Comparison of ENCODE assay signal across 33 cellular contexts in genomic region chr4:40500781-40501180, GRCh38.
"Had no signal": no experiment of that assay in that cellular context is flagged by ENCODE, and none has a peak within 500 bp of the region (broad histone marks: within the 10 kb centered on the region; RNA-seq: fewer than 3 reads in every experiment).

No MANE protein-coding gene starts in this region.

- H3K36me3 ChIP-seq: adrenal gland had no signal

- H3K4me2 ChIP-seq: PC-9 had no signal

- H2AFZ ChIP-seq: PC-9 had no signal

- H3K27me3 ChIP-seq: adrenal gland had no signal

- DNase-seq: activated CD4-positive, alpha-beta T cell treated with anti-CD3 and anti-CD28 coated beads for 36 hours; activated CD4-positive, alpha-beta T cell treated with anti-CD3 and anti-CD28 coated beads, Interleukin-2, amount 10 ng/mL, durations not matched to agents 7 days and 5 days; activated CD4-positive, alpha-beta T cell treated with anti-CD3 and anti-CD28 coated beads, Interleukin-2, amount 50 U/mL, for 48 hours; activated CD8-positive, alpha-beta T cell treated with anti-CD3 and anti-CD28 coated beads, Interleukin-2, amount 10 ng/mL, durations not matched to agents 7 days and 5 days; activated gamma-delta T cell treated with Interleukin-2 at 50 U/mL for 16 hours; activated naive CD4-positive, alpha-beta T cell treated with anti-CD3 and anti-CD28 coated beads for 36 hours; activated T-cell treated with anti-CD3 and anti-CD28 coated beads for 4 hours; activated T-cell treated with anti-CD3 and anti-CD28 coated beads, Interleukin-2, amount 50 U/mL, for 4 hours; adrenal gland; caudate nucleus; cerebellar nuclear complex; NCI-H1092 treated with DMSO at 0.1 percent for 48 hours; NCI-H1417; NCI-H146; NCI-H187; NCI-H2029 treated with DMSO at 0.1 percent for 48 hours; NCI-H2107; NCI-H2171; NCI-H446; NCI-H510A treated with DMSO at 0.1 percent for 48 hours; NCI-H526 treated with DMSO at 0.1 percent for 48 hours; NCI-H774; PC-9; SIG-M5; SW 1271; T-helper 1 cell; T-helper 2 cell; T-helper 9 cell; WERI-Rb-1 had no signal

- H3K9me3 ChIP-seq: adrenal gland had no signal

- H3K27ac ChIP-seq: adrenal gland, PC-9, RWPE1, WERI-Rb-1 had no signal

- ATAC-seq: activated CD4-positive, alpha-beta T cell treated with anti-CD3 and anti-CD28 coated beads for 36 hours; activated CD4-positive, CD25-positive, alpha-beta regulatory T cell treated with anti-CD3 and anti-CD28 coated beads, Interleukin-2, amount 50 U/mL, for 24 hours; activated CD8-positive, alpha-beta T cell treated with anti-CD3 and anti-CD28 coated beads, Interleukin-2, amount 10 ng/mL, durations not matched to agents 7 days and 5 days; activated naive CD4-positive, alpha-beta T cell treated with anti-CD3 and anti-CD28 coated beads, Interleukin-2, amount 50 U/mL, for 72 hours; activated T-cell treated with anti-CD3 and anti-CD28 coated beads, Interleukin-2, amount 50 U/mL, for 4 hours; Right ventricle myocardium inferior had no signal

- H3K4me3 ChIP-seq: adrenal gland, PC-9 had no signal
